ENCODE assay signal across 8 cellular contexts in genomic region chr22:43152001-43152354, GRCh38. TPM values are rescaled to one million over a fixed set of nuclear protein-coding genes. Genes with fewer than 3 reads are reported as not detected.
DNase-seq lines count a peak whose midpoint lies in the region; ATAC-seq and TF ChIP-seq lines count a peak whose summit lies in the region.

No MANE protein-coding gene starts in this region.

- peaks cover 9% of the 10 kb centered on the region; the same call in 1 of the 2 replicates for H3K36me3 ChIP-seq in BE2C

- H3K27me3 ChIP-seq in BE2C = no peaks in the 10 kb centered on the region; the same call in 1 of the 2 replicates

- no peak for DNase-seq in BE2C
- peak; percentile 32 for DNase-seq in KBM-7
- no peak for DNase-seq in choroid plexus epithelial cell (ENCODE audit: low read depth)
- peak in 1 of 10 donors; percentile 55 for DNase-seq in naive thymus-derived CD8-positive, alpha-beta T cell
- DNase-seq in amygdala (lab: John Stamatoyannopoulos, UW) = no peak
- no peak for DNase-seq in GM13977 (ENCODE audit: low spot score)
- DNase-seq in AML-193 (lab: John Stamatoyannopoulos, UW) = no peak
- no peak for DNase-seq in A172 (ENCODE audit: low spot score)

- no peaks in the 10 kb centered on the region for H3K9me3 ChIP-seq in BE2C

- H3K4me3 ChIP-seq in BE2C (ENCODE audit: low read depth, low read length) (peak overlapping the region; percentile 79), choroid plexus epithelial cell (ENCODE audit: low read depth, low read length) (peak overlapping the region; percentile 82)

- peaks cover 8% of the 10 kb centered on the region for H3K4me1 ChIP-seq in BE2C

- H3K4me1 Mint-ChIP-seq in naive thymus-derived CD8-positive, alpha-beta T cell = peaks cover 27 to 40% (median 37%) of the 10 kb centered on the region in 4 donors

- peak; percentile 56 to 64 for ATAC-seq in naive thymus-derived CD8-positive, alpha-beta T cell

- H3K9me3 Mint-ChIP-seq in naive thymus-derived CD8-positive, alpha-beta T cell = no peaks in the 10 kb centered on the region

- POLR2A ChIA-PET in naive thymus-derived CD8-positive, alpha-beta T cell (lab: Charles Lee) = interaction anchor here (1.7 to 5.5 kb wide), 2 partner anchors 9 to 35 kb away, joined by 8 to 33 read pairs; partner anchors contain the start of genes MCAT and TTLL12

- H3K27ac Mint-ChIP-seq in naive thymus-derived CD8-positive, alpha-beta T cell = peak overlapping the region; percentile 60 to 96 (median 88)

- TF ChIP-seq CTCF in BE2C (IDR thresholded peaks at IDR 0.05; ENCODE audit: low read depth, low read length) (no peak), choroid plexus epithelial cell (conservative IDR thresholded peaks at IDR 0.05; ENCODE audit: low read depth, low read length) (no peak), GM13977 (IDR thresholded peaks at IDR 0.05; ENCODE audit: extremely low read depth, insufficient read depth, missing control alignments) (no peak)

- H3K4me3 Mint-ChIP-seq in naive thymus-derived CD8-positive, alpha-beta T cell = peak overlapping the region; percentile 76 to 93 (median 87)

- H3K36me3 Mint-ChIP-seq in naive thymus-derived CD8-positive, alpha-beta T cell = no peaks in the 10 kb centered on the region

- in situ Hi-C loops in KBM-7 (cut with MboI; ENCODE audit: low pct_unique_long_range_greater_than_20kb, low sequenced_read_pairs) = no loop called here
- in situ Hi-C loops in GM13977 (cut with MboI; ENCODE audit: low pct_unique_long_range_greater_than_20kb, low sequenced_read_pairs, unreplicated experiment) = no loop called here

- H3K27me3 Mint-ChIP-seq in naive thymus-derived CD8-positive, alpha-beta T cell = no peaks in the 10 kb centered on the region

RNA-seq across cellular contexts. Expression of gene TSPO, which starts 0.6 kb away (rescaled TPM):
- polyA plus RNA-seq in BE2C (2012; ENCODE audit: insufficient read depth, insufficient read length, low read depth) = 153 TPM
- total RNA-seq in naive thymus-derived CD8-positive, alpha-beta T cell = 10 to 100 TPM; 64.0 to 69.0 TPM
- polyA plus RNA-seq in naive thymus-derived CD8-positive, alpha-beta T cell = 100 to 1,000 TPM; 284 to 305 (median 304) TPM
- 258 and 263 TPM in 2 replicates for total RNA-seq in A172 (2014; rRNA removed; shearing (Covaris generic))

RNA-seq across cellular contexts. Expression of gene MCAT, which starts 8.8 kb away (rescaled TPM):
- 83.2 TPM for polyA plus RNA-seq in BE2C (2012; ENCODE audit: insufficient read depth, insufficient read length, low read depth)
- 10 to 100 TPM in 1 of 2 experiments, 1 to 10 TPM in 1; 9.2 to 10.1 TPM for total RNA-seq in naive thymus-derived CD8-positive, alpha-beta T cell
- 10 to 100 TPM; 10.8 to 11.3 (median 10.8) TPM for polyA plus RNA-seq in naive thymus-derived CD8-positive, alpha-beta T cell
- 18.0 and 18.8 TPM in 2 replicates for total RNA-seq in A172 (2014; rRNA removed; shearing (Covaris generic))

RNA-seq across cellular contexts. Expression of gene TTLL12, which starts 35.0 kb away (rescaled TPM):
- 78.0 TPM for polyA plus RNA-seq in BE2C (2012; ENCODE audit: insufficient read depth, insufficient read length, low read depth)
- 10 to 100 TPM; 26.0 to 26.9 TPM for total RNA-seq in naive thymus-derived CD8-positive, alpha-beta T cell
- 10 to 100 TPM; 16.2 to 31.4 (median 25.3) TPM for polyA plus RNA-seq in naive thymus-derived CD8-positive, alpha-beta T cell
- total RNA-seq in A172 (2014; rRNA removed; shearing (Covaris generic)) = 35.3 and 37.1 TPM in 2 replicates

RNA-seq across cellular contexts. Expression of gene BIK, which starts 41.4 kb away (rescaled TPM):
- polyA plus RNA-seq in BE2C (2012; ENCODE audit: insufficient read depth, insufficient read length, low read depth) = 1.7 TPM
- total RNA-seq in naive thymus-derived CD8-positive, alpha-beta T cell = 1 to 10 TPM; 2.6 TPM
- polyA plus RNA-seq in naive thymus-derived CD8-positive, alpha-beta T cell = 1 to 10 TPM; 2.8 to 6.1 (median 4.0) TPM
- 6.3 and 8.6 TPM in 2 replicates for total RNA-seq in A172 (2014; rRNA removed; shearing (Covaris generic))
